ENCODE assay signal across 1 cellular context in genomic region chr3:123258811-123259420, GRCh38.
TF ChIP-seq lines count a peak whose summit lies in the region.

No MANE protein-coding gene starts in this region.

TF ChIP-seq in HEK293, 187 proteins besides CTCF, POLR2A, EP300 and RAD21 (continued from another document):
- no peak for TF ChIP-seq BCL6B (tag by site-specific recombination; IDR thresholded peaks at IDR 0.05)
- no peak for TF ChIP-seq GFI1B (tag by site-specific recombination; IDR thresholded peaks at IDR 0.05)
- peak; percentile 48; the same call in 1 of the 2 replicates for TF ChIP-seq PRDM6 (tag by site-specific recombination; IDR thresholded peaks at IDR 0.05)
- no peak for TF ChIP-seq PATZ1 (tag by site-specific recombination; IDR thresholded peaks at IDR 0.05)
- TF ChIP-seq ZNF2 (tag by site-specific recombination; IDR thresholded peaks at IDR 0.05): no peak
- no peak for TF ChIP-seq ZFP69B (tag by site-specific recombination; IDR thresholded peaks at IDR 0.05)
- peak; percentile 69 for TF ChIP-seq ZNF654 (tag by site-specific recombination; IDR thresholded peaks at IDR 0.05; ENCODE audit: low read depth)
- TF ChIP-seq ZXDB (tag by site-specific recombination; IDR thresholded peaks at IDR 0.05): no peak
- TF ChIP-seq ZNF664 (tag by site-specific recombination; IDR thresholded peaks at IDR 0.05): no peak
- no peak for TF ChIP-seq KLF9 (tag by site-specific recombination; IDR thresholded peaks at IDR 0.05; ENCODE audit: low read depth)
- no peak for TF ChIP-seq ZNF146 (tag by site-specific recombination; IDR thresholded peaks at IDR 0.05)
- no peak for TF ChIP-seq PRDM1 (tag by site-specific recombination; IDR thresholded peaks at IDR 0.05)
- TF ChIP-seq BCL11A (tag by site-specific recombination; IDR thresholded peaks at IDR 0.05; ENCODE audit: low read depth): no peak
TF ChIP-seq in HEK293: peak in this region for 6.
